ENCODE assay signal across 1 cellular context in genomic region chr1:32886828-32887414, GRCh38.
TF ChIP-seq lines count a peak whose summit lies in the region.

No MANE protein-coding gene starts in this region.

TF ChIP-seq in HEK293, 187 proteins besides CTCF, POLR2A, EP300 and RAD21 (continued from another document):
- no peak for TF ChIP-seq ZNF658 (tag by site-specific recombination; IDR thresholded peaks at IDR 0.05)
- TF ChIP-seq ZBTB48 (tag by site-specific recombination; IDR thresholded peaks at IDR 0.05) = 0 out of 2 replicates have a peak, but pooled peaks have one; percentile 2
- no peak for TF ChIP-seq GLI2 (tag by site-specific recombination; IDR thresholded peaks at IDR 0.05; ENCODE audit: borderline replicate concordance, low read depth)
TF ChIP-seq in HEK293: peak in this region for 6.
